Comparison of ENCODE assay signal across 2 cellular contexts in genomic region chr7:125551008-125551407, GRCh38.
TF ChIP-seq lines count a peak whose summit lies in the region.

No MANE protein-coding gene starts in this region.

TF ChIP-seq in HEK293, 187 proteins besides CTCF, POLR2A, EP300 and RAD21:
- 0 out of 2 replicates have a peak, but pooled peaks have one; percentile 22 for TF ChIP-seq ZBTB11 (tag by site-specific recombination; conservative IDR thresholded peaks at IDR 0.05; ENCODE audit: low read depth)
- no peak for TF ChIP-seq ZNF37A (tag by site-specific recombination; IDR thresholded peaks at IDR 0.05)
- no peak for TF ChIP-seq REPIN1 (tag by site-specific recombination; IDR thresholded peaks at IDR 0.05; ENCODE audit: low read depth)
- no peak for TF ChIP-seq ZNF433 (tag by site-specific recombination; IDR thresholded peaks at IDR 0.05; ENCODE audit: low read depth)
- no peak for TF ChIP-seq ZNF830 (tag by site-specific recombination; IDR thresholded peaks at IDR 0.05; ENCODE audit: low read depth)
- no peak for TF ChIP-seq SP7 (tag by site-specific recombination; IDR thresholded peaks at IDR 0.05)
- no peak for TF ChIP-seq ZBTB49 (tag by site-specific recombination; IDR thresholded peaks at IDR 0.05; ENCODE audit: low read depth)
- no peak for TF ChIP-seq BCL11B (tag by site-specific recombination; IDR thresholded peaks at IDR 0.05; ENCODE audit: low read depth)
- peak; percentile 37 for TF ChIP-seq ZNF426 (tag by site-specific recombination; IDR thresholded peaks at IDR 0.05)
- peak; percentile 53; the same call in 1 of the 2 replicates for TF ChIP-seq ZNF394 (tag by site-specific recombination; IDR thresholded peaks at IDR 0.05; ENCODE audit: borderline replicate concordance)
- no peak for TF ChIP-seq ZNF580 (tag by site-specific recombination; IDR thresholded peaks at IDR 0.05)
- TF ChIP-seq ZNF555 (tag by site-specific recombination; conservative IDR thresholded peaks at IDR 0.05) = peak; percentile 26
- no peak for TF ChIP-seq ZNF560 (tag by site-specific recombination; IDR thresholded peaks at IDR 0.05; ENCODE audit: borderline replicate concordance)
- TF ChIP-seq YY2 (tag by site-specific recombination; IDR thresholded peaks at IDR 0.05) = no peak

TF ChIP-seq in H1, 55 proteins besides CTCF, POLR2A, EP300 and RAD21:
- TF ChIP-seq CBX5 (IDR thresholded peaks at IDR 0.05; ENCODE audit: low read depth, low read length) (no peak), POLR2AphosphoS5 (IDR thresholded peaks at IDR 0.05; ENCODE audit: low read depth, low read length) (no peak), BCL11A (IDR thresholded peaks at IDR 0.05; ENCODE audit: low read depth in 2 of 2, low read length in 2 of 2) (no peak), SP2 (IDR thresholded peaks at IDR 0.05; ENCODE audit: low read length) (no peak), SP1 (IDR thresholded peaks at IDR 0.05; ENCODE audit: low read depth, low read length) (no peak), SIN3A (conservative IDR thresholded peaks at IDR 0.05 in 1 of 2, IDR thresholded peaks at IDR 0.05 in 1 of 2; ENCODE audit: low read depth in 1 of 2, low read length in 2 of 2) (no peak), CHD7 (IDR thresholded peaks at IDR 0.05; ENCODE audit: insufficient replicate concordance, low read length) (no peak), SP4 (IDR thresholded peaks at IDR 0.05; ENCODE audit: low read length) (no peak), TBP (IDR thresholded peaks at IDR 0.05; ENCODE audit: low read depth, low read length) (no peak), TAF1 (IDR thresholded peaks at IDR 0.05; ENCODE audit: low read depth, low read length) (no peak)
